ENCODE assay signal across 11 cellular contexts in the genomic region with DNA sequence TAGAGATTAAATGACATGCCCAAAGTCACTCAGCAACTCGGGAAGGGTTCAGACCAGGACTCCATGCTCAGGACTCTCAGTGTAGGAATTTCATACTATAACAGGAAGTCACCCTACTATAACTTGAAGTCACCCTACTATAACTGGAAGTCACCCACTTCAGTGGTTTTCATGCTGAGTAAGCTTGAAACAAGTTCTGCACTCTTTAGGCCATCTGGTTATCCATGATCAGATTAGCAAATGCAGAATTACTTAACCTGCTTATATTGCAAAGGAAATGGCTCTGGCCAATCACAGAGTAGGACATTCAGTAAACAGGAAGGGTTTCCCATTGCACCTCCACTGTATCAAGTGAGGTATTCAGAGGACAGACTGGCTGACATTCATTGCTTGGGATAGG.
A peak's percentile ranks its signal among the peaks of the same experiment; 100 is the strongest.
DNase-seq lines count a peak whose midpoint lies in the region; ATAC-seq and TF ChIP-seq lines count a peak whose summit lies in the region.
"Had no signal": no experiment of that assay in that cellular context is flagged by ENCODE, and none has a peak within 500 bp of the region (broad histone marks: within the 10 kb centered on the region; RNA-seq: fewer than 3 reads in every experiment).

No MANE protein-coding gene starts in this region.

- H3K27me3 ChIP-seq in mammary epithelial cell (ENCODE audit: insufficient read depth, low read length) (no peaks in the 10 kb centered on the region), breast epithelium (no peaks in the 10 kb centered on the region), upper lobe of right lung (no peaks in the 10 kb centered on the region), H9 (ENCODE audit: insufficient read depth, low read length) (no peaks in the 10 kb centered on the region)
- no peaks in the 10 kb centered on the region for H3K27me3 ChIP-seq in CD4-positive, alpha-beta T cell (ENCODE audit: control insufficient read depth, insufficient read depth, low read length)
- H3K27me3 ChIP-seq: BLaER1 had no signal

- in situ Hi-C loops in mammary epithelial cell (cut with MboI; ENCODE audit: low sequenced_read_pairs in 2 of 2): no loop called here

- no peaks in the 10 kb centered on the region for H3K9me3 Mint-ChIP-seq in CD4-positive, alpha-beta T cell
- no peaks in the 10 kb centered on the region for H3K9me3 Mint-ChIP-seq in H9

- H2BK20ac ChIP-seq in H9 (ENCODE audit: low read depth, low read length, poor library complexity, severe bottlenecking): no peak overlapping the region

- H3K27ac ChIP-seq in mammary epithelial cell (ENCODE audit: insufficient read depth, low read depth, low read length): no peak overlapping the region
- H3K27ac ChIP-seq in breast epithelium: no peak overlapping the region
- H3K27ac ChIP-seq in upper lobe of right lung: no peak overlapping the region
- no peak overlapping the region for H3K27ac ChIP-seq in CD4-positive, alpha-beta T cell (ENCODE audit: low read depth, low read length)
- H3K27ac ChIP-seq in H9 (ENCODE audit: insufficient read length, low read depth, low read length): no peak overlapping the region
- H3K27ac ChIP-seq: BLaER1 had no signal

- H4K5ac ChIP-seq in H9 (ENCODE audit: insufficient read length, low read depth, low read length): no peak overlapping the region

- no peak overlapping the region for H3K23ac ChIP-seq in H9 (ENCODE audit: insufficient read length, low read depth, low read length)

- H3K9ac ChIP-seq in mammary epithelial cell (ENCODE audit: insufficient read depth, low read length): no peak overlapping the region
- no peak overlapping the region for H3K9ac ChIP-seq in H9 (ENCODE audit: extremely low read depth, insufficient read length, low read length)
- H3K9ac ChIP-seq: BLaER1 had no signal

- WGBS in mammary epithelial cell (ENCODE audit: low coverage, missing lambda C conversion rate): 64% methylated on average over 1 of the region's 1 CpG
- WGBS in H9 (ENCODE audit: extremely low coverage, insufficient read length, low lambda C conversion rate): no CpG with 5 or more reads among the region's 1 CpG

- intact Hi-C loops in mammary epithelial cell (cut with micrococcal nuclease) (no loop called here), breast epithelium (cut with DNase I; ENCODE audit: low total_unique reads) (no loop called here), upper lobe of right lung (cut with DNase I) (no loop called here)
- intact Hi-C loops in CD4-positive, alpha-beta T cell (cut with DNase I, micrococcal nuclease): loop anchor here in 1 of 2 experiments (5.0 kb wide), 1 partner anchor 1413 kb away; no protein-coding TSS in a partner anchor

- H3K4me1 ChIP-seq in mammary epithelial cell (ENCODE audit: insufficient read depth, low read length) (no peaks in the 10 kb centered on the region), breast epithelium (no peaks in the 10 kb centered on the region), upper lobe of right lung (no peaks in the 10 kb centered on the region), H9 (ENCODE audit: insufficient read depth, low read length) (peaks cover 4% of the 10 kb centered on the region)
- H3K4me1 ChIP-seq: BLaER1 had no signal

- H4K20me1 ChIP-seq in mammary epithelial cell (ENCODE audit: insufficient read depth, low read length): no peaks in the 10 kb centered on the region
- H4K20me1 ChIP-seq in H9 (ENCODE audit: control insufficient read depth, insufficient read depth, insufficient read length): no peaks in the 10 kb centered on the region
- H4K20me1 ChIP-seq: BLaER1 had no signal

- no peak overlapping the region for H3K4me2 ChIP-seq in mammary epithelial cell (ENCODE audit: insufficient read depth, low read depth, low read length)
- no peak overlapping the region for H3K4me2 ChIP-seq in H9 (ENCODE audit: insufficient read depth, insufficient read length, low read length)
- H3K4me2 ChIP-seq: BLaER1 had no signal

- H3K27ac Mint-ChIP-seq in CD4-positive, alpha-beta T cell: no peak overlapping the region
- H3K27ac Mint-ChIP-seq in H9: no peak overlapping the region

- no peak overlapping the region for H3K4me3 Mint-ChIP-seq in CD4-positive, alpha-beta T cell
- no peak overlapping the region for H3K4me3 Mint-ChIP-seq in H9

- H2BK120ac ChIP-seq in H9 (ENCODE audit: low read depth, low read length, poor library complexity, severe bottlenecking): no peak overlapping the region

- H4K91ac ChIP-seq in H9 (ENCODE audit: insufficient read length, low read depth, low read length): no peak overlapping the region

- no peak overlapping the region for H2AK5ac ChIP-seq in H9 (ENCODE audit: insufficient read length, low read length)

- no peak overlapping the region for H3T11ph ChIP-seq in H9 (ENCODE audit: low read length)

- no peaks in the 10 kb centered on the region for H3K27me3 Mint-ChIP-seq in CD4-positive, alpha-beta T cell
- no peaks in the 10 kb centered on the region for H3K27me3 Mint-ChIP-seq in H9 (ENCODE audit: low read depth)

- no peak overlapping the region for H3K14ac ChIP-seq in H9 (ENCODE audit: insufficient read depth, low read length)

- ATAC-seq in HG02678 (IDR thresholded peaks at IDR 0.05; ENCODE audit: unreplicated experiment) (peak; percentile 89), HG03571 (IDR thresholded peaks at IDR 0.05; ENCODE audit: unreplicated experiment) (peak; percentile 72), upper lobe of right lung (peak; percentile 90)
- ATAC-seq in CD4-positive, alpha-beta T cell (ENCODE audit: poor library complexity): no peak

- TF ChIP-seq CTCF in mammary epithelial cell (conservative IDR thresholded peaks at IDR 0.05 in 1 of 2, IDR thresholded peaks at IDR 0.05 in 1 of 2; ENCODE audit: extremely low read depth in 1 of 2, insufficient read depth in 1 of 2, low read depth in 1 of 2, low read length in 2 of 2): no peak
- TF ChIP-seq CTCF in breast epithelium (IDR thresholded peaks at IDR 0.05): no peak
- no peak for TF ChIP-seq CTCF in upper lobe of right lung (IDR thresholded peaks at IDR 0.05)
- TF ChIP-seq CTCF in CD4-positive, alpha-beta T cell (IDR thresholded peaks at IDR 0.05): no peak
- TF ChIP-seq CTCF in H9 (conservative IDR thresholded peaks at IDR 0.05): no peak

- H3K23me2 ChIP-seq in H9 (ENCODE audit: insufficient read length, low read depth, low read length, poor library complexity, severe bottlenecking): no peaks in the 10 kb centered on the region

- POLR2A ChIA-PET in CD4-positive, alpha-beta T cell (lab: Charles Lee): interaction anchor here (0.9 kb wide), 1 partner anchor 1811 kb away, joined by 3 read pairs; no protein-coding TSS in a partner anchor

- no peak overlapping the region for H4K8ac ChIP-seq in H9 (replicated peaks; ENCODE audit: insufficient read length, low read depth, low read length)

- H3K4me1 Mint-ChIP-seq in CD4-positive, alpha-beta T cell (ENCODE audit: low read depth): peaks cover 16% of the 10 kb centered on the region
- H3K4me1 Mint-ChIP-seq in H9: no peaks in the 10 kb centered on the region; a peak in 1 of 4 replicates

- H3K9me3 ChIP-seq in mammary epithelial cell (replicated peaks; ENCODE audit: insufficient read depth, low read length) (no peaks in the 10 kb centered on the region), breast epithelium (no peaks in the 10 kb centered on the region), upper lobe of right lung (no peaks in the 10 kb centered on the region), H9 (ENCODE audit: control insufficient read depth, low read depth, low read length) (no peaks in the 10 kb centered on the region)
- H3K9me3 ChIP-seq in CD4-positive, alpha-beta T cell (ENCODE audit: control insufficient read depth, low read length): no peaks in the 10 kb centered on the region
- H3K9me3 ChIP-seq: BLaER1 had no signal

- H2AFZ ChIP-seq in mammary epithelial cell (ENCODE audit: low read depth, low read length) (peak overlapping the region; percentile 29), H9 (ENCODE audit: low read length) (no peak overlapping the region)

- H3K36me3 Mint-ChIP-seq in CD4-positive, alpha-beta T cell (ENCODE audit: low read depth): no peaks in the 10 kb centered on the region
- H3K36me3 Mint-ChIP-seq in H9 (ENCODE audit: insufficient read depth in 1 of 3, low read depth in 3 of 3): no peaks in the 10 kb centered on the region

- H3K79me1 ChIP-seq in H9 (ENCODE audit: insufficient read depth, low read depth, low read length, poor library complexity, severe bottlenecking): no peaks in the 10 kb centered on the region

- H3K4ac ChIP-seq in H9 (ENCODE audit: low read depth, low read length): no peak overlapping the region

- no peak overlapping the region for H2BK15ac ChIP-seq in H9 (ENCODE audit: low read depth, low read length)

- no TSS peak for BruUV-seq in mammary epithelial cell (replicated peaks; lab: Mats Ljungman, UMichigan)

- no peak overlapping the region for H3K56ac ChIP-seq in H9 (ENCODE audit: insufficient read length, low read depth, low read length)

- dilution Hi-C loops in mammary epithelial cell (cut with HindIII; ENCODE audit: low sequenced_read_pairs): no loop called here

- no peak overlapping the region for H3K4me3 ChIP-seq in mammary epithelial cell (replicated peaks in 1 of 3; ENCODE audit: insufficient read depth in 1 of 3, low read depth in 2 of 3, low read length in 3 of 3)
- no peak overlapping the region for H3K4me3 ChIP-seq in breast epithelium
- H3K4me3 ChIP-seq in upper lobe of right lung: no peak overlapping the region
- H3K4me3 ChIP-seq: BLaER1 had no signal

- H2BK5ac ChIP-seq in H9 (ENCODE audit: insufficient read length, low read length): no peak overlapping the region

- TF ChIP-seq POLR2A in breast epithelium (IDR thresholded peaks at IDR 0.05): no peak

- H3K18ac ChIP-seq in H9 (ENCODE audit: insufficient read length, low read depth, low read length): no peak overlapping the region

- H3K36me3 ChIP-seq in mammary epithelial cell (ENCODE audit: insufficient read depth, low read length): no peaks in the 10 kb centered on the region
- H3K36me3 ChIP-seq in breast epithelium: no peaks in the 10 kb centered on the region
- no peaks in the 10 kb centered on the region for H3K36me3 ChIP-seq in upper lobe of right lung
- H3K36me3 ChIP-seq: BLaER1 had no signal

- H3K79me2 ChIP-seq in mammary epithelial cell (ENCODE audit: insufficient read depth, low read length): no peaks in the 10 kb centered on the region
- no peaks in the 10 kb centered on the region for H3K79me2 ChIP-seq in H9 (ENCODE audit: insufficient read depth, low read length)

- CTCF ChIA-PET in mammary epithelial cell (lab: Charles Lee; ENCODE audit: low non-redundant PET): no interaction called here
- CTCF ChIA-PET in CD4-positive, alpha-beta T cell (lab: Charles Lee): no interaction called here

- H2BK12ac ChIP-seq in H9 (ENCODE audit: insufficient read length, low read depth, low read length): no peak overlapping the region

- DNase-seq in mammary epithelial cell (no peak), breast epithelium (ENCODE audit: low spot score in 2 of 2) (no peak), upper lobe of right lung (no peak), H9 (no peak), globus pallidus (ENCODE audit: low spot score) (no peak)
- no peak for DNase-seq in CD4-positive, alpha-beta T cell
- DNase-seq: dermis blood vessel endothelial cell, hippocampal formation had no signal
